ENCODE assay signal across 14 cellular contexts in genomic region chr5:173229381-173229959, GRCh38. TPM values are rescaled to one million over a fixed set of nuclear protein-coding genes. Genes with fewer than 3 reads are reported as not detected.
A peak's percentile ranks its signal among the peaks of the same experiment; 100 is the strongest.
DNase-seq lines count a peak whose midpoint lies in the region; ATAC-seq and TF ChIP-seq lines count a peak whose summit lies in the region.
"Had no signal": no experiment of that assay in that cellular context is flagged by ENCODE, and none has a peak within 500 bp of the region (broad histone marks: within the 10 kb centered on the region; RNA-seq: fewer than 3 reads in every experiment).

No MANE protein-coding gene starts in this region.

- no peak overlapping the region for H2BK15ac ChIP-seq in IMR-90 (ENCODE audit: low read depth, low read length)

- H2BK5ac ChIP-seq in IMR-90 (ENCODE audit: low read depth, low read length, poor library complexity, severe bottlenecking): no peak overlapping the region

- no peak overlapping the region for H4K91ac ChIP-seq in IMR-90 (ENCODE audit: insufficient read depth, low read depth, low read length)

- no peak overlapping the region for H2BK120ac ChIP-seq in IMR-90 (ENCODE audit: low read depth, low read length)

- no peaks in the 10 kb centered on the region for H3K36me3 ChIP-seq in IMR-90 (ENCODE audit: control insufficient read depth, insufficient read depth, low read length)
- H3K36me3 ChIP-seq in MM.1S (replicated peaks; ENCODE audit: insufficient read depth, low read length): no peaks in the 10 kb centered on the region
- H3K36me3 ChIP-seq: BLaER1 treated with 17β-estradiol and CSF1 and Interleukin-3, amounts not matched to agents 10 nM and 100 nM had no signal

- intact Hi-C loops in CD4-positive, alpha-beta T cell (cut with DNase I, micrococcal nuclease): no loop called here
- intact Hi-C loops in IMR-90 (cut with micrococcal nuclease): no loop called here
- intact Hi-C loops in natural killer cell (cut with micrococcal nuclease): no loop called here

- no peak overlapping the region for H3K9ac ChIP-seq in IMR-90 (ENCODE audit: low read depth, low read length)
- no peak overlapping the region for H3K9ac ChIP-seq in MM.1S (ENCODE audit: low read length)
- H3K9ac ChIP-seq: BLaER1 treated with 17β-estradiol and CSF1 and Interleukin-3, amounts not matched to agents 10 nM and 100 nM had no signal

- no peak for ATAC-seq in CD4-positive, alpha-beta T cell (ENCODE audit: poor library complexity)
- ATAC-seq in IMR-90 (ENCODE audit: low read depth) (peak; percentile 21; the same call in 1 of the 2 replicates), esophagus mucosa (peak; percentile 39), natural killer cell (no peak), GM21717 (IDR thresholded peaks at IDR 0.05; ENCODE audit: unreplicated experiment) (no peak), GM19463 (IDR thresholded peaks at IDR 0.05; ENCODE audit: unreplicated experiment) (no peak)

- H2BK20ac ChIP-seq in IMR-90 (ENCODE audit: low read depth, low read length): no peak overlapping the region

- H3K27ac Mint-ChIP-seq in CD4-positive, alpha-beta T cell: no peak overlapping the region
- H3K27ac Mint-ChIP-seq in natural killer cell: no peak overlapping the region

- H3K4me1 ChIP-seq in IMR-90 (ENCODE audit: control insufficient read depth, insufficient read depth, low read length) (no peaks in the 10 kb centered on the region; the same call in 1 of the 2 replicates), MM.1S (ENCODE audit: low read length) (no peaks in the 10 kb centered on the region)
- H3K4me1 ChIP-seq: BLaER1 treated with 17β-estradiol and CSF1 and Interleukin-3, amounts not matched to agents 10 nM and 100 nM had no signal

- no peak overlapping the region for H3K56ac ChIP-seq in IMR-90 (ENCODE audit: extremely low read depth, insufficient read depth, low read length)

- no peaks in the 10 kb centered on the region for H3K9me3 ChIP-seq in CD4-positive, alpha-beta T cell (ENCODE audit: control insufficient read depth, low read length)
- H3K9me3 ChIP-seq in IMR-90 (ENCODE audit: control insufficient read depth, insufficient read depth, low read length) (no peaks in the 10 kb centered on the region; the same call in 1 of the 2 replicates), MM.1S (replicated peaks; ENCODE audit: insufficient read depth, low read length) (no peaks in the 10 kb centered on the region)

- H3K27me3 Mint-ChIP-seq in CD4-positive, alpha-beta T cell: peaks cover 87% of the 10 kb centered on the region
- peaks cover 67 to 68% of the 10 kb centered on the region in 2 donors for H3K27me3 Mint-ChIP-seq in natural killer cell (ENCODE audit: low read depth in 2 of 2)

- H3F3A ChIP-seq in MM.1S (ENCODE audit: insufficient read depth, low read length): no peaks in the 10 kb centered on the region

- no peak overlapping the region for H3K18ac ChIP-seq in IMR-90 (ENCODE audit: low read depth, low read length)

- no peak overlapping the region for H3K4ac ChIP-seq in IMR-90 (ENCODE audit: low read depth, low read length)

- H3K9me1 ChIP-seq in IMR-90 (ENCODE audit: insufficient read depth, low read length): no peaks in the 10 kb centered on the region

- no peak for TF ChIP-seq POLR2A in IMR-90 (IDR thresholded peaks at IDR 0.05; ENCODE audit: low read depth, low read length)

- dilution Hi-C loops in IMR-90 (cut with HindIII; ENCODE audit: low sequenced_read_pairs, unreplicated experiment): no loop called here

- no peak overlapping the region for H4K8ac ChIP-seq in IMR-90 (ENCODE audit: low read depth in 2 of 2, low read length in 2 of 2)

- no peak for TF ChIP-seq CTCF in CD4-positive, alpha-beta T cell (IDR thresholded peaks at IDR 0.05)
- TF ChIP-seq CTCF in IMR-90 (conservative IDR thresholded peaks at IDR 0.05; ENCODE audit: low read depth, low read length): no peak
- TF ChIP-seq CTCF in natural killer cell (IDR thresholded peaks at IDR 0.05): no peak
- no peak for TF ChIP-seq CTCF in MM.1S (IDR thresholded peaks at IDR 0.05; ENCODE audit: low read length)

- no peaks in the 10 kb centered on the region for H3K9me3 Mint-ChIP-seq in CD4-positive, alpha-beta T cell
- H3K9me3 Mint-ChIP-seq in natural killer cell: no peaks in the 10 kb centered on the region

- no peak overlapping the region for H3K27ac ChIP-seq in CD4-positive, alpha-beta T cell (ENCODE audit: low read depth, low read length)
- H3K27ac ChIP-seq in IMR-90 (ENCODE audit: insufficient read depth, low read length): no peak overlapping the region
- H3K27ac ChIP-seq in MM.1S (ENCODE audit: low read length): no peak overlapping the region
- H3K27ac ChIP-seq: BLaER1 treated with 17β-estradiol and CSF1 and Interleukin-3, amounts not matched to agents 10 nM and 100 nM had no signal

- H3K36me3 Mint-ChIP-seq in CD4-positive, alpha-beta T cell (ENCODE audit: low read depth): no peaks in the 10 kb centered on the region
- H3K36me3 Mint-ChIP-seq in natural killer cell: no peaks in the 10 kb centered on the region

- POLR2A ChIA-PET in CD4-positive, alpha-beta T cell (lab: Charles Lee): interaction anchor here (0.6 kb wide), 1 partner anchor 761 kb away, joined by 3 read pairs; no protein-coding TSS in a partner anchor
- POLR2A ChIA-PET in IMR-90 (lab: Charles Lee; ENCODE audit: unreplicated experiment): no interaction called here

- peak overlapping the region; percentile 30 for H3K4me3 Mint-ChIP-seq in CD4-positive, alpha-beta T cell
- H3K4me3 Mint-ChIP-seq in natural killer cell: peak overlapping the region; percentile 40

- peaks cover 68% of the 10 kb centered on the region for H3K27me3 ChIP-seq in CD4-positive, alpha-beta T cell (ENCODE audit: control insufficient read depth, insufficient read depth, low read length)
- H3K27me3 ChIP-seq in IMR-90 (ENCODE audit: control insufficient read depth, insufficient read depth, low read length) (peaks cover 88% of the 10 kb centered on the region), MM.1S (replicated peaks; ENCODE audit: insufficient read depth, low read length) (peaks cover 63% of the 10 kb centered on the region)

- TF ChIP-seq RAD21 in IMR-90 (IDR thresholded peaks at IDR 0.05; ENCODE audit: low read length): no peak

- no peaks in the 10 kb centered on the region for H3K9me2 ChIP-seq in MM.1S (replicated peaks; ENCODE audit: insufficient read depth, low read length)

- H3K4me3 ChIP-seq in IMR-90 (ENCODE audit: insufficient read depth, low read depth, low read length): no peak overlapping the region
- no peak overlapping the region for H3K4me3 ChIP-seq in MM.1S (ENCODE audit: low read length)
- H3K4me3 ChIP-seq: BLaER1 treated with 17β-estradiol and CSF1 and Interleukin-3, amounts not matched to agents 10 nM and 100 nM had no signal

- CTCF ChIA-PET in CD4-positive, alpha-beta T cell (lab: Charles Lee): no interaction called here
- CTCF ChIA-PET in IMR-90 (lab: Yijun Ruan, JAX): interaction anchor here (0.5 to 1.2 kb wide), 3 partner anchors 9 to 12 kb away, joined by 3 to 4 read pairs (median 4); no protein-coding TSS in a partner anchor

- 31% methylated on average over 3 of the region's 22 CpGs; no CpG with 5 or more reads in 1 of the 2 experiments for WGBS in IMR-90 (ENCODE audit: extremely low coverage in 2 of 2, insufficient read length in 1 of 2), 2 experiments

- H4K5ac ChIP-seq in IMR-90 (ENCODE audit: low read depth, low read length): no peak overlapping the region

- H4K20me1 ChIP-seq in IMR-90 (ENCODE audit: insufficient read depth, low read length) (no peaks in the 10 kb centered on the region; the same call in 1 of the 2 replicates), MM.1S (ENCODE audit: insufficient read depth, low read length) (no peaks in the 10 kb centered on the region)

- H3K4me2 ChIP-seq in IMR-90 (ENCODE audit: low read depth, low read length): no peak overlapping the region
- H3K4me2 ChIP-seq in MM.1S (ENCODE audit: low read depth, low read length): no peak overlapping the region

- H3K14ac ChIP-seq in IMR-90 (replicated peaks; ENCODE audit: low read depth, low read length): no peak overlapping the region

- DNase-seq in CD4-positive, alpha-beta T cell: no peak
- DNase-seq in IMR-90: no peak
- no peak for DNase-seq in natural killer cell
- no peak for DNase-seq in MM.1S
- no peak for DNase-seq in globus pallidus (ENCODE audit: low spot score)
- DNase-seq: GF-D8; NCI-H748 treated with DMSO at 0.1 percent for 48 hours; stimulated activated CD4-positive, alpha-beta T cell treated with anti-CD3 and anti-CD28 coated beads, Interleukin-4, amount 100 ng/mL, for 4 hours had no signal

- H3K23ac ChIP-seq in IMR-90 (ENCODE audit: low read depth, low read length): no peak overlapping the region

- H3K79me1 ChIP-seq in IMR-90 (ENCODE audit: low read depth in 1 of 2, low read length in 2 of 2): no peaks in the 10 kb centered on the region

- no TSS peak for BruUV-seq in IMR-90 (replicated peaks; lab: Mats Ljungman, UMichigan)

- peaks cover 31% of the 10 kb centered on the region for H3K4me1 Mint-ChIP-seq in CD4-positive, alpha-beta T cell (ENCODE audit: low read depth)
- H3K4me1 Mint-ChIP-seq in natural killer cell: peaks cover 6 to 16% of the 10 kb centered on the region in 2 donors

- no peaks in the 10 kb centered on the region for H3K79me2 ChIP-seq in MM.1S (ENCODE audit: low read length)

- H2AK9ac ChIP-seq in IMR-90 (replicated peaks; ENCODE audit: low read depth, low read length, poor library complexity): peak overlapping the region; percentile 29

- in situ Hi-C loops in IMR-90 (cut with MboI; ENCODE audit: low sequenced_read_pairs): no loop called here

- no peak overlapping the region for H2AFZ ChIP-seq in IMR-90 (replicated peaks; ENCODE audit: low read length, poor library complexity)
- no peak overlapping the region for H2AFZ ChIP-seq in MM.1S (ENCODE audit: low read length)

- no peak overlapping the region for H2AK5ac ChIP-seq in IMR-90 (ENCODE audit: low read depth, low read length)

TF ChIP-seq in IMR-90, 13 proteins besides CTCF, POLR2A, EP300 and RAD21 (continues in another document):
- TF ChIP-seq USF2 (IDR thresholded peaks at IDR 0.05; ENCODE audit: low read depth, low read length): no peak
- no peak for TF ChIP-seq CEBPB (IDR thresholded peaks at IDR 0.05; ENCODE audit: low read depth, low read length)
- TF ChIP-seq SMC3 (IDR thresholded peaks at IDR 0.05; ENCODE audit: low read depth, low read length): no peak
- no peak for TF ChIP-seq BHLHE40 (IDR thresholded peaks at IDR 0.05; ENCODE audit: low read depth, low read length)
- TF ChIP-seq NFE2L2 (IDR thresholded peaks at IDR 0.05; ENCODE audit: low read depth, low read length): no peak

RNA-seq across cellular contexts. Expression of gene NKX2-5, which starts 5.5 kb away (rescaled TPM):
- not detected for total RNA-seq in CD4-positive, alpha-beta T cell
- total RNA-seq in IMR-90 (2012; rRNA removed) (not detected in 2 replicates), esophagus mucosa (not detected), natural killer cell (not detected)
- polyA plus RNA-seq in IMR-90 (2012; rRNA removed): not detected in 2 replicates
- polyA plus RNA-seq in IMR-90 (2012; cell fraction: cytosol; rRNA removed): not detected in 2 replicates
- 0.03 and 0.05 TPM in 2 replicates for polyA plus RNA-seq in IMR-90 (2012; cell fraction: nucleus; rRNA removed; ENCODE audit: low replicate concordance)
- total RNA-seq: mononuclear cell, renal cortical epithelial cell had no signal

Comparison
In these comparisons a context has a peak if more than half of its experiments do, and no peak if none do; other contexts are left out.
1. ATAC-seq: peak in IMR-90 (single experiment) and esophagus mucosa (single experiment); none in CD4-positive, alpha-beta T cell (single experiment), natural killer cell (0 of 3), GM21717 (single experiment) and GM19463 (single experiment).